ENCODE assay signal across 8 cellular contexts in the genomic region with DNA sequence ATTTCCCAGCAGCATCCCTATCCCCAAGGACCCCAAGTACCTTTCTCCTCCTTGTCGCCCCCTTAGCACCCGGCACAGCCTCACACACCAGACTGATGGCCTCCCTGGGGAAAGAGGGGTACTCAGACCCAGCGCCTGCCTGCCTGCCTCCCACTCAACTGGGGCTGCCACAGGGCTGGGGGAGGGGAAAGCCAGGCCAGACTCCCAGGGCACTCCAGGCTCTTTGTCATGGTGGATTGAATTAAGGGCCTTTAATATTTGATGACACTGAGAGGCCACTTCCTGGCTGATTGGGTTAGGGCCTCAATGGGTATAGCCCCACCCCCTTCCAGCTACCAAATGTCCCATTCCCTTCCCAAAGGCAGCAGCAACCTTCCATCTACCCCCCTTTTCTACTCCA. TPM values are rescaled to one million over a fixed set of nuclear protein-coding genes. Genes with fewer than 3 reads are reported as not detected.
A peak's percentile ranks its signal among the peaks of the same experiment; 100 is the strongest.
DNase-seq lines count a peak whose midpoint lies in the region; TF ChIP-seq lines count a peak whose summit lies in the region.

No MANE protein-coding gene starts in this region.

- H3K27me3 ChIP-seq in adrenal gland (no peaks in the 10 kb centered on the region), thymus (ENCODE audit: control insufficient read depth, insufficient read depth) (no peaks in the 10 kb centered on the region)

- TF ChIP-seq CTCF in adrenal gland (IDR thresholded peaks at IDR 0.05) = no peak

- 75 to 91% (median 77%) methylated on average over 2 to 3 of the region's 3 CpGs for WGBS in adrenal gland, 4 donors
- WGBS in thymus = 99% methylated on average over 3 of the region's 3 CpGs

- H3K4me1 Mint-ChIP-seq in activated naive CD4-positive, alpha-beta T cell treated with anti-CD3 and anti-CD28 coated beads for 36 hours (ENCODE audit: low read depth) = peaks cover 37% of the 10 kb centered on the region
- peaks cover 50% of the 10 kb centered on the region for H3K4me1 Mint-ChIP-seq in activated naive CD4-positive, alpha-beta T cell treated with anti-CD3 and anti-CD28 coated beads, Interleukin-2, amount 10 ng/mL, durations not matched to agents 7 days and 5 days

- DNase-seq in activated naive CD4-positive, alpha-beta T cell treated with anti-CD3 and anti-CD28 coated beads for 36 hours = no peak
- DNase-seq in activated naive CD4-positive, alpha-beta T cell treated with anti-CD3 and anti-CD28 coated beads, Interleukin-2, amount 10 ng/mL, durations not matched to agents 7 days and 5 days = no peak
- no peak for DNase-seq in adrenal gland
- DNase-seq in left kidney (ENCODE audit: low read depth, low spot score) = peak; percentile 66
- DNase-seq in DMS153 (lab: John Stamatoyannopoulos, UW) = no peak
- DNase-seq in activated effector memory CD4-positive, alpha-beta T cell treated with anti-CD3 and anti-CD28 coated beads, Interleukin-2, amount 50 U/mL, for 16 hours = no peak
- no peak for DNase-seq in GOT3 (lab: John Stamatoyannopoulos, UW)

- H3K36me3 Mint-ChIP-seq in activated naive CD4-positive, alpha-beta T cell treated with anti-CD3 and anti-CD28 coated beads for 36 hours (ENCODE audit: low read depth) = peaks cover 22% of the 10 kb centered on the region
- peaks cover 55% of the 10 kb centered on the region for H3K36me3 Mint-ChIP-seq in activated naive CD4-positive, alpha-beta T cell treated with anti-CD3 and anti-CD28 coated beads, Interleukin-2, amount 10 ng/mL, durations not matched to agents 7 days and 5 days

- H3K36me3 ChIP-seq in adrenal gland (replicated peaks in 1 of 2) (peaks cover 0 to 47% of the 10 kb centered on the region in 2 donors), thymus (ENCODE audit: control insufficient read depth, insufficient read depth) (peaks cover 49% of the 10 kb centered on the region)

- TF ChIP-seq POLR2A in adrenal gland (IDR thresholded peaks at IDR 0.05) = no peak

- CTCF ChIA-PET in activated naive CD4-positive, alpha-beta T cell treated with anti-CD3 and anti-CD28 coated beads for 36 hours (lab: Charles Lee) = no interaction called here
- CTCF ChIA-PET in activated naive CD4-positive, alpha-beta T cell treated with anti-CD3 and anti-CD28 coated beads, Interleukin-2, amount 10 ng/mL, durations not matched to agents 7 days and 5 days (lab: Charles Lee) = no interaction called here

- H3K4me1 ChIP-seq in adrenal gland (replicated peaks in 1 of 2) = peaks cover 35 to 50% of the 10 kb centered on the region in 2 donors
- peaks cover 11% of the 10 kb centered on the region for H3K4me1 ChIP-seq in thymus (ENCODE audit: control insufficient read depth, insufficient read depth, low read length)

- H3K9me3 ChIP-seq in adrenal gland (replicated peaks in 1 of 3) (no peaks in the 10 kb centered on the region), thymus (ENCODE audit: control insufficient read depth) (no peaks in the 10 kb centered on the region)

- no peaks in the 10 kb centered on the region for H3K9me3 Mint-ChIP-seq in activated naive CD4-positive, alpha-beta T cell treated with anti-CD3 and anti-CD28 coated beads for 36 hours
- H3K9me3 Mint-ChIP-seq in activated naive CD4-positive, alpha-beta T cell treated with anti-CD3 and anti-CD28 coated beads, Interleukin-2, amount 10 ng/mL, durations not matched to agents 7 days and 5 days = no peaks in the 10 kb centered on the region

- intact Hi-C loops in activated naive CD4-positive, alpha-beta T cell treated with anti-CD3 and anti-CD28 coated beads for 36 hours (cut with micrococcal nuclease) = no loop called here
- intact Hi-C loops in adrenal gland (cut with DNase I) = loop anchor here in 1 of 2 donors (5.0 kb wide), 1 partner anchor 34 kb away; a partner anchor contains a TSS

- H3K4me3 ChIP-seq in adrenal gland (peak overlapping the region in 1 of 4 donors; percentile 75), thymus (ENCODE audit: low read length) (no peak overlapping the region)

- H3K4me3 Mint-ChIP-seq in activated naive CD4-positive, alpha-beta T cell treated with anti-CD3 and anti-CD28 coated beads for 36 hours = no peak overlapping the region
- H3K4me3 Mint-ChIP-seq in activated naive CD4-positive, alpha-beta T cell treated with anti-CD3 and anti-CD28 coated beads, Interleukin-2, amount 10 ng/mL, durations not matched to agents 7 days and 5 days = no peak overlapping the region

- H3K27ac ChIP-seq in adrenal gland (peak overlapping the region in 4 of 5 donors; percentile 23 to 100 (median 52)), thymus (ENCODE audit: low read depth) (peak overlapping the region; percentile 12)

- H3K27ac Mint-ChIP-seq in activated naive CD4-positive, alpha-beta T cell treated with anti-CD3 and anti-CD28 coated beads for 36 hours = peak overlapping the region; percentile 68
- H3K27ac Mint-ChIP-seq in activated naive CD4-positive, alpha-beta T cell treated with anti-CD3 and anti-CD28 coated beads, Interleukin-2, amount 10 ng/mL, durations not matched to agents 7 days and 5 days = no peak overlapping the region

- H3K27me3 Mint-ChIP-seq in activated naive CD4-positive, alpha-beta T cell treated with anti-CD3 and anti-CD28 coated beads for 36 hours (ENCODE audit: low read depth) = no peaks in the 10 kb centered on the region
- H3K27me3 Mint-ChIP-seq in activated naive CD4-positive, alpha-beta T cell treated with anti-CD3 and anti-CD28 coated beads, Interleukin-2, amount 10 ng/mL, durations not matched to agents 7 days and 5 days = no peaks in the 10 kb centered on the region

RNA-seq across cellular contexts. Expression of a gene that starts 1.8 kb away (rescaled TPM):
- 10 to 100 TPM; 35.5 to 40.8 TPM for total RNA-seq in activated naive CD4-positive, alpha-beta T cell treated with anti-CD3 and anti-CD28 coated beads for 36 hours
- total RNA-seq in adrenal gland = 100 to 1,000 TPM in 7 of 8 donors, 10 to 100 TPM in 1; 86.2 to 240 (median 126) TPM
- polyA plus RNA-seq in adrenal gland (100 to 1,000 TPM; 167 to 260 (median 249) TPM), thymus (66.7 TPM)

RNA-seq across cellular contexts. Expression of a gene that starts 5.8 kb away (rescaled TPM):
- 100 to 1,000 TPM; 283 to 291 TPM for total RNA-seq in activated naive CD4-positive, alpha-beta T cell treated with anti-CD3 and anti-CD28 coated beads for 36 hours
- total RNA-seq in adrenal gland = 10 to 100 TPM; 23.2 to 41.4 (median 29.5) TPM
- 10 to 100 TPM; 12.4 to 51.0 (median 22.3) TPM for polyA plus RNA-seq in adrenal gland
- 32.8 TPM for polyA plus RNA-seq in thymus

RNA-seq across cellular contexts. Expression of a gene that starts 7.1 kb away (rescaled TPM):
- 10 to 100 TPM; 35.6 to 36.3 TPM for total RNA-seq in activated naive CD4-positive, alpha-beta T cell treated with anti-CD3 and anti-CD28 coated beads for 36 hours
- 10 to 100 TPM; 26.2 to 61.1 (median 43.4) TPM for total RNA-seq in adrenal gland
- 10 to 100 TPM; 28.2 to 44.1 (median 29.2) TPM for polyA plus RNA-seq in adrenal gland
- polyA plus RNA-seq in thymus = 24.5 TPM

RNA-seq across cellular contexts. Expression of a gene that starts 12.8 kb away (rescaled TPM):
- total RNA-seq in activated naive CD4-positive, alpha-beta T cell treated with anti-CD3 and anti-CD28 coated beads for 36 hours = 10 to 100 TPM; 55.3 to 55.5 TPM
- total RNA-seq in adrenal gland = 100 to 1,000 TPM; 120 to 342 (median 271) TPM
- polyA plus RNA-seq in adrenal gland (100 to 1,000 TPM in 2 of 3 donors, 10 to 100 TPM in 1; 97.0 to 184 (median 110) TPM), thymus (104 TPM)

RNA-seq across cellular contexts. Expression of a gene that starts 14.4 kb away (rescaled TPM):
- 10 to 100 TPM; 27.2 to 30.0 TPM for total RNA-seq in activated naive CD4-positive, alpha-beta T cell treated with anti-CD3 and anti-CD28 coated beads for 36 hours
- total RNA-seq in adrenal gland = 10 to 100 TPM; 21.6 to 43.0 (median 28.6) TPM
- 10 to 100 TPM; 30.7 to 65.5 (median 41.1) TPM for polyA plus RNA-seq in adrenal gland
- polyA plus RNA-seq in thymus = 34.8 TPM

Comparison
In these comparisons a context has a peak if more than half of its experiments do, and no peak if none do; other contexts are left out.
1. RNA of a gene that starts 5.8 kb away (total RNA-seq): 283 to 291 TPM in activated naive CD4-positive, alpha-beta T cell treated with anti-CD3 and anti-CD28 coated beads for 36 hours; 23.2 to 41.4 TPM in adrenal gland; every median in the first group is over 4 times any median in the second.